8 cellular contexts compared by ENCODE assay signal in the genomic region with DNA sequence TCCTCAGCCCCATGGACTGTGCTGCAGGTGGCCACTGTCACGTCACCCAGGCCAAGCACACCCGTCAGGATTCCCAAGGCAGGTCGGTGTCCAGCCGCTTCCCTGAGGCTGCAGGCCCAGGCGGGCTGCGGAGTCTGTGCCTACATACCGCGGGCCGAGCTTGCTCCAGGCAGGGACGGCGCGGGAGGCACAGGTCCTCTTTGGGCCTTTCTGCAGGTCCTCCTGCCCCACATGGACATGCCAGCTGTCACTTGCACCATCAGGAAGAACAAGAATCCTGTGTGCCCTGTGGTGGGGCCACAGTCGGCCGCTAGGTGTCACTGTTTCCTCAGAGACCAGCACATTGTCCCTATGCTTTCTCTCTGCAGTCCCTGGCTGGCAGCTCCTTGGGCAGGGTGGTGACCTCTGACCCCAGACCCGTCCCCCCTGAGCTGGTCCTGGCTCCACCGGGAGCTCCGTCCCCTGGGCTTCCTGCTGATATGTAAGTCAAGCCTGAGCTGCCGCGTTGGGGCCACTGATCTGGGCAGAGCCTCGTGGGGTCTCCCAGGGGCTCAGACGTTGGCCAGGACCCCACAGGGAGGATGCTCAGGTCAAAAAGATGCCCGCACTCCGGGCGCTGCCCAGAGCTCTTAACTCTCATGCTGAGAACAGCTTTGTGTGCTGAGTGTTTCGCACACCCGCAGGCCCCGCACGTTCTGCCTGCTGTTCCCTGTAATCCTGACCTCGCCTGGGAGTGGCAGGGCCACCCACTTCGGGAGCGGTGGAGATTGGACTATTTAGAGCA. TPM values are rescaled to one million over a fixed set of nuclear protein-coding genes. Genes with fewer than 3 reads are reported as not detected.
DNase-seq lines count a peak whose midpoint lies in the region; ATAC-seq, FAIRE-seq and TF ChIP-seq lines count a peak whose summit lies in the region.

No MANE protein-coding gene starts in this region.

- H2AK5ac ChIP-seq in H1 (ENCODE audit: low read depth, low read length) (no peak overlapping the region), mesenchymal stem cell (ENCODE audit: low read length, severe bottlenecking) (no peak overlapping the region)

- DNase-seq in DMS 273 treated with DMSO at 0.1 percent for 48 hours (lab: John Stamatoyannopoulos, UW) (peak; percentile 51), HL-60 (ENCODE audit: low read depth in 1 of 2, low spot score in 1 of 2) (peak; percentile 45 to 80), NOMO-1 (lab: John Stamatoyannopoulos, UW; ENCODE audit: unreplicated experiment in 2 of 2) (peak; percentile 51 to 57), H1 (ENCODE audit: low read depth in 1 of 2, low spot score in 2 of 2) (peak; percentile 78 to 98), mesenchymal stem cell (peak; percentile 73)
- peak; percentile 94 for DNase-seq in activated CD8-positive, alpha-beta memory T cell treated with anti-CD3 and anti-CD28 coated beads for 24 hours
- peak; percentile 45 to 47 for DNase-seq in stimulated activated CD8-positive, alpha-beta memory T cell treated with anti-CD3 and anti-CD28 coated beads, Interleukin-15, amount 100 ng/mL, for 4 hours (ENCODE audit: low read depth in 2 of 2)

- no peaks in the 10 kb centered on the region for H4K20me1 ChIP-seq in H1 (replicated peaks in 1 of 2; ENCODE audit: control insufficient read depth in 1 of 2, insufficient read depth in 2 of 2, low read length in 2 of 2)

- H3K4me2 ChIP-seq in H1 (ENCODE audit: insufficient read depth in 1 of 2, low read depth in 2 of 2, low read length in 2 of 2) (no peak overlapping the region), mesenchymal stem cell (ENCODE audit: low read length, poor library complexity, severe bottlenecking) (no peak overlapping the region)

- H4K8ac ChIP-seq in H1 (ENCODE audit: extremely low read depth, insufficient read depth, low read length) (0 out of 2 replicates have a peak overlapping the region, but pooled peaks have one; percentile 4), mesenchymal stem cell (ENCODE audit: low read length) (no peak overlapping the region)

- H4K91ac ChIP-seq in H1 (replicated peaks; ENCODE audit: insufficient read length, low read length) (no peak overlapping the region), mesenchymal stem cell (ENCODE audit: low read length) (no peak overlapping the region)

- no peaks in the 10 kb centered on the region for H3K79me1 ChIP-seq in H1 (ENCODE audit: low read depth, low read length)
- no peaks in the 10 kb centered on the region for H3K79me1 ChIP-seq in mesenchymal stem cell (replicated peaks; ENCODE audit: low read length, poor library complexity, severe bottlenecking)

- no peaks in the 10 kb centered on the region for H3K79me2 ChIP-seq in H1 (ENCODE audit: control insufficient read depth in 1 of 2, insufficient read depth in 2 of 2, low read length in 2 of 2)

- TF ChIP-seq CTCF in HL-60 (IDR thresholded peaks at IDR 0.05; ENCODE audit: insufficient read depth, low read length) (peak; percentile 99), H1 (IDR thresholded peaks at IDR 0.05; ENCODE audit: control extremely low read depth in 1 of 3, insufficient read depth in 1 of 3, low read depth in 1 of 3, low read length in 3 of 3) (peak in 2 of 3 experiments; percentile 92 to 99; a peak in 3 of 4 replicates)

- H3K27ac ChIP-seq in HL-60 (replicated peaks) (no peak overlapping the region), H1 (ENCODE audit: low read depth, low read length) (no peak overlapping the region), mesenchymal stem cell (ENCODE audit: low read length, poor library complexity, severe bottlenecking) (no peak overlapping the region)

- H3K27me3 ChIP-seq in HL-60 (ENCODE audit: insufficient read depth, poor library complexity, severe bottlenecking) (no peaks in the 10 kb centered on the region), H1 (replicated peaks in 1 of 4; ENCODE audit: control insufficient read depth in 3 of 4, extremely low read depth in 1 of 4, insufficient read depth in 3 of 4, low read length in 3 of 4) (no peaks in the 10 kb centered on the region), mesenchymal stem cell (ENCODE audit: control insufficient read depth in 1 of 2, insufficient read depth in 1 of 2, low read length in 2 of 2) (peaks cover 10 to 33% of the 10 kb centered on the region in 2 experiments)

- no peak for TF ChIP-seq EP300 in H1 (IDR thresholded peaks at IDR 0.05; ENCODE audit: borderline replicate concordance in 1 of 2, low read depth in 2 of 2, low read length in 2 of 2)

- H2BK120ac ChIP-seq in H1 (replicated peaks; ENCODE audit: low read depth, low read length) (no peak overlapping the region), mesenchymal stem cell (ENCODE audit: low read depth, low read length) (no peak overlapping the region)

- no peak overlapping the region for H3K9ac ChIP-seq in H1 (replicated peaks in 1 of 4; ENCODE audit: extremely low read depth in 1 of 4, low read depth in 3 of 4, low read length in 3 of 4)
- H3K9ac ChIP-seq in mesenchymal stem cell (ENCODE audit: low read length) = no peak overlapping the region

- H3K36me3 ChIP-seq in H1 (ENCODE audit: control insufficient read depth in 2 of 4, insufficient read depth in 4 of 4, low read length in 3 of 4) = no peaks in the 10 kb centered on the region
- H3K36me3 ChIP-seq in mesenchymal stem cell (ENCODE audit: control insufficient read depth in 1 of 2, insufficient read depth in 2 of 2, low read depth in 1 of 2, low read length in 2 of 2) = no peaks in the 10 kb centered on the region

- H3K4ac ChIP-seq in H1 (replicated peaks; ENCODE audit: insufficient read length, low read depth, low read length) (no peak overlapping the region), mesenchymal stem cell (ENCODE audit: low read depth in 1 of 2, low read length in 2 of 2) (no peak overlapping the region)

- 55% methylated on average over 31 of the region's 31 CpGs; no CpG with 5 or more reads in 1 of the 2 experiments for WGBS in H1 (ENCODE audit: extremely low coverage in 1 of 2, insufficient coverage in 1 of 2, insufficient read length in 1 of 2, insufficient replicate concordance in 2 of 2, low coverage in 1 of 2, low lambda C conversion rate in 2 of 2, missing lambda C conversion rate in 1 of 2), 2 experiments
- 48% methylated on average over 31 of the region's 31 CpGs for WGBS in mesenchymal stem cell

- H3K4me1 ChIP-seq in H1 (replicated peaks in 1 of 4; ENCODE audit: control insufficient read depth in 3 of 4, insufficient read depth in 4 of 4, low read length in 3 of 4) (peaks cover 0 to 4% (median under 1%) of the 10 kb centered on the region in 4 experiments; a peak in 2 of 7 replicates), mesenchymal stem cell (ENCODE audit: control insufficient read depth, insufficient read depth, low read depth, low read length) (no peaks in the 10 kb centered on the region)

- FAIRE-seq in H1 (lab: Jason Lieb, UNC) = peak; percentile 73

- H3K4me3 ChIP-seq in HL-60 (replicated peaks; ENCODE audit: insufficient read depth, low read length) (no peak overlapping the region), H1 (ENCODE audit: extremely low read depth in 1 of 4, insufficient read depth in 2 of 4, low read depth in 3 of 4, low read length in 4 of 4) (no peak overlapping the region), mesenchymal stem cell (ENCODE audit: insufficient read depth in 1 of 2, low read depth in 1 of 2, low read length in 2 of 2) (no peak overlapping the region)

- no peak overlapping the region for H3K14ac ChIP-seq in H1 (ENCODE audit: insufficient read length)
- H3K14ac ChIP-seq in mesenchymal stem cell (ENCODE audit: low read length in 2 of 2) = no peak overlapping the region

- POLR2A ChIA-PET in H1 (lab: Charles Lee; ENCODE audit: partially characterized antibody) = no interaction called here

- H3K9me3 ChIP-seq in H1 (ENCODE audit: insufficient read depth in 2 of 2, low read depth in 1 of 2, low read length in 1 of 2) = peaks cover 0 to 7% of the 10 kb centered on the region in 2 experiments; a peak in 1 of 4 replicates
- H3K9me3 ChIP-seq in mesenchymal stem cell (ENCODE audit: control insufficient read depth, low read length) = peaks cover 13% of the 10 kb centered on the region

- ATAC-seq in HG02884 (IDR thresholded peaks at IDR 0.05; ENCODE audit: unreplicated experiment) = no peak

- H2BK12ac ChIP-seq in H1 (ENCODE audit: low read depth, low read length) = no peak overlapping the region
- no peak overlapping the region for H2BK12ac ChIP-seq in mesenchymal stem cell (ENCODE audit: low read length in 2 of 2)

- TF ChIP-seq POLR2A in H1 (IDR thresholded peaks at IDR 0.05; ENCODE audit: control extremely low read depth in 1 of 2, low read depth in 2 of 2, low read length in 2 of 2) = no peak

- no peak overlapping the region for H3K23ac ChIP-seq in H1 (ENCODE audit: insufficient read length)
- H3K23ac ChIP-seq in mesenchymal stem cell (ENCODE audit: low read length in 2 of 2) = no peak overlapping the region

- 0 out of 2 replicates have a peak, but pooled peaks cover 2% of the 10 kb centered on the region for H3K23me2 ChIP-seq in H1 (ENCODE audit: low read depth, low read length)

- no peak overlapping the region for H3K18ac ChIP-seq in H1 (ENCODE audit: extremely low read depth, low read length)
- no peak overlapping the region for H3K18ac ChIP-seq in mesenchymal stem cell (ENCODE audit: low read depth in 1 of 2, low read length in 2 of 2)

- no peak overlapping the region for H3K56ac ChIP-seq in H1 (replicated peaks; ENCODE audit: insufficient read length, low read depth, low read length)

- H2BK15ac ChIP-seq in H1 (ENCODE audit: low read length) = 0 out of 2 replicates have a peak overlapping the region, but pooled peaks have one; percentile 61
- no peak overlapping the region for H2BK15ac ChIP-seq in mesenchymal stem cell (ENCODE audit: low read depth, poor library complexity, severe bottlenecking)

- H4K5ac ChIP-seq in H1 (ENCODE audit: insufficient read length, low read depth, low read length) = no peak overlapping the region

- H2AFZ ChIP-seq in H1 (ENCODE audit: low read length) (no peak overlapping the region), mesenchymal stem cell (ENCODE audit: low read depth, low read length) (no peak overlapping the region)

- peak; percentile 98 for TF ChIP-seq RAD21 in H1 (IDR thresholded peaks at IDR 0.05 in 1 of 2, conservative IDR thresholded peaks at IDR 0.05 in 1 of 2; ENCODE audit: low read depth in 2 of 2, low read length in 2 of 2)

- no peak overlapping the region for H2BK20ac ChIP-seq in H1 (ENCODE audit: low read length)

- CTCF ChIA-PET in H1 (lab: Charles Lee; ENCODE audit: partially characterized antibody) = interaction anchor here (0.7 to 2.7 kb wide), 36 partner anchors 9 to 1027 kb away, joined by 3 to 20 read pairs (median 3); partner anchors contain the start of gene AGXT

- H2BK5ac ChIP-seq in H1 (ENCODE audit: low read depth, low read length) (no peak overlapping the region), mesenchymal stem cell (ENCODE audit: low read depth, low read length, poor library complexity, severe bottlenecking) (no peak overlapping the region)

RNA-seq across cellular contexts. Expression of gene AGXT, which starts 17.4 kb away (rescaled TPM):
- total RNA-seq in H1 (2021; fragmentation: NEBNext Ultra II Directional; extraction: Animal tissue kit (Norgen Biotek cat#: 25700)) = not detected in 2 replicates
- 0.03 TPM in 1 of 2 replicates, not detected in the other for polyA plus RNA-seq in H1 (2011; rRNA removed)
- 0.05 TPM for polyA plus RNA-seq in H1 (2011; cell fraction: cytosol; rRNA removed)
- polyA plus RNA-seq in H1 (2011; cell fraction: nucleus; rRNA removed) = not detected
- not detected in 4 replicates for polyA plus RNA-seq in H1 (2012, experiment 1 of 2)
- not detected for polyA plus RNA-seq in H1 (2012, experiment 2 of 2)
- not detected for polyA plus RNA-seq in H1 (2013, experiment 1 of 2)
- not detected for polyA plus RNA-seq in H1 (2013, experiment 2 of 2)
- not detected in 2 replicates for polyA minus RNA-seq in H1 (2011; rRNA and poly(A)+ RNA removed)
- not detected for polyA minus RNA-seq in H1 (2011; cell fraction: cytosol; rRNA and poly(A)+ RNA removed)
- not detected for polyA minus RNA-seq in H1 (2011; cell fraction: nucleus; rRNA and poly(A)+ RNA removed)
- not detected for polyA plus RNA-seq in mesenchymal stem cell (2013, experiment 1 of 2)
- not detected for polyA plus RNA-seq in mesenchymal stem cell (2013, experiment 2 of 2)

RNA-seq across cellular contexts. Expression of gene KIF1A, which starts 31.3 kb away (rescaled TPM):
- total RNA-seq in H1 (2021; fragmentation: NEBNext Ultra II Directional; extraction: Animal tissue kit (Norgen Biotek cat#: 25700)) = 267 and 281 TPM in 2 replicates
- 61.3 and 83.2 TPM in 2 replicates for polyA plus RNA-seq in H1 (2011; rRNA removed)
- polyA plus RNA-seq in H1 (2011; cell fraction: cytosol; rRNA removed) = 37.7 TPM
- polyA plus RNA-seq in H1 (2011; cell fraction: nucleus; rRNA removed) = 305 TPM
- 111 to 171 TPM (median 154 TPM) in 4 replicates for polyA plus RNA-seq in H1 (2012, experiment 1 of 2)
- polyA plus RNA-seq in H1 (2012, experiment 2 of 2) = 110 TPM
- polyA plus RNA-seq in H1 (2013, experiment 1 of 2) = 161 TPM
- 135 TPM for polyA plus RNA-seq in H1 (2013, experiment 2 of 2)
- polyA minus RNA-seq in H1 (2011; rRNA and poly(A)+ RNA removed) = 314 and 356 TPM in 2 replicates
- 97.5 TPM for polyA minus RNA-seq in H1 (2011; cell fraction: cytosol; rRNA and poly(A)+ RNA removed)
- polyA minus RNA-seq in H1 (2011; cell fraction: nucleus; rRNA and poly(A)+ RNA removed) = 239 TPM
- 0.07 TPM for polyA plus RNA-seq in mesenchymal stem cell (2013, experiment 1 of 2)
- polyA plus RNA-seq in mesenchymal stem cell (2013, experiment 2 of 2) = 0.01 TPM

RNA-seq across cellular contexts. Expression of gene MAB21L4, which starts 44.7 kb away (rescaled TPM):
- total RNA-seq in H1 (2021; fragmentation: NEBNext Ultra II Directional; extraction: Animal tissue kit (Norgen Biotek cat#: 25700)) = not detected in 2 replicates
- polyA plus RNA-seq in H1 (2011; rRNA removed) = 0.08 and 0.11 TPM in 2 replicates
- polyA plus RNA-seq in H1 (2011; cell fraction: cytosol; rRNA removed) = 0.19 TPM
- polyA plus RNA-seq in H1 (2011; cell fraction: nucleus; rRNA removed) = 0.10 TPM
- 0.17 to 0.31 TPM in 2 of 4 replicates, not detected in the others for polyA plus RNA-seq in H1 (2012, experiment 1 of 2)
- 0.08 TPM for polyA plus RNA-seq in H1 (2012, experiment 2 of 2)
- 0.14 TPM for polyA plus RNA-seq in H1 (2013, experiment 1 of 2)
- 0.20 TPM for polyA plus RNA-seq in H1 (2013, experiment 2 of 2)
- polyA minus RNA-seq in H1 (2011; rRNA and poly(A)+ RNA removed) = 0.13 TPM in 1 of 2 replicates, not detected in the other
- not detected for polyA minus RNA-seq in H1 (2011; cell fraction: cytosol; rRNA and poly(A)+ RNA removed)
- not detected for polyA minus RNA-seq in H1 (2011; cell fraction: nucleus; rRNA and poly(A)+ RNA removed)
- polyA plus RNA-seq in mesenchymal stem cell (2013, experiment 1 of 2) = not detected
- not detected for polyA plus RNA-seq in mesenchymal stem cell (2013, experiment 2 of 2)

RNA-seq across cellular contexts. Expression of gene CROCC2, which starts 54.9 kb away (rescaled TPM):
- total RNA-seq in H1 (2021; fragmentation: NEBNext Ultra II Directional; extraction: Animal tissue kit (Norgen Biotek cat#: 25700)) = not detected in 2 replicates
- not detected in 2 replicates for polyA plus RNA-seq in H1 (2011; rRNA removed)
- polyA plus RNA-seq in H1 (2011; cell fraction: cytosol; rRNA removed) = not detected
- polyA plus RNA-seq in H1 (2011; cell fraction: nucleus; rRNA removed) = not detected
- not detected in 4 replicates for polyA plus RNA-seq in H1 (2012, experiment 1 of 2)
- polyA plus RNA-seq in H1 (2012, experiment 2 of 2) = not detected
- polyA plus RNA-seq in H1 (2013, experiment 1 of 2) = not detected
- not detected for polyA plus RNA-seq in H1 (2013, experiment 2 of 2)
- not detected in 2 replicates for polyA minus RNA-seq in H1 (2011; rRNA and poly(A)+ RNA removed)
- polyA minus RNA-seq in H1 (2011; cell fraction: cytosol; rRNA and poly(A)+ RNA removed) = not detected
- polyA minus RNA-seq in H1 (2011; cell fraction: nucleus; rRNA and poly(A)+ RNA removed) = not detected
- not detected for polyA plus RNA-seq in mesenchymal stem cell (2013, experiment 1 of 2)
- polyA plus RNA-seq in mesenchymal stem cell (2013, experiment 2 of 2) = not detected
